Comparison of ENCODE assay signal across 7 cellular contexts in the genomic region with DNA sequence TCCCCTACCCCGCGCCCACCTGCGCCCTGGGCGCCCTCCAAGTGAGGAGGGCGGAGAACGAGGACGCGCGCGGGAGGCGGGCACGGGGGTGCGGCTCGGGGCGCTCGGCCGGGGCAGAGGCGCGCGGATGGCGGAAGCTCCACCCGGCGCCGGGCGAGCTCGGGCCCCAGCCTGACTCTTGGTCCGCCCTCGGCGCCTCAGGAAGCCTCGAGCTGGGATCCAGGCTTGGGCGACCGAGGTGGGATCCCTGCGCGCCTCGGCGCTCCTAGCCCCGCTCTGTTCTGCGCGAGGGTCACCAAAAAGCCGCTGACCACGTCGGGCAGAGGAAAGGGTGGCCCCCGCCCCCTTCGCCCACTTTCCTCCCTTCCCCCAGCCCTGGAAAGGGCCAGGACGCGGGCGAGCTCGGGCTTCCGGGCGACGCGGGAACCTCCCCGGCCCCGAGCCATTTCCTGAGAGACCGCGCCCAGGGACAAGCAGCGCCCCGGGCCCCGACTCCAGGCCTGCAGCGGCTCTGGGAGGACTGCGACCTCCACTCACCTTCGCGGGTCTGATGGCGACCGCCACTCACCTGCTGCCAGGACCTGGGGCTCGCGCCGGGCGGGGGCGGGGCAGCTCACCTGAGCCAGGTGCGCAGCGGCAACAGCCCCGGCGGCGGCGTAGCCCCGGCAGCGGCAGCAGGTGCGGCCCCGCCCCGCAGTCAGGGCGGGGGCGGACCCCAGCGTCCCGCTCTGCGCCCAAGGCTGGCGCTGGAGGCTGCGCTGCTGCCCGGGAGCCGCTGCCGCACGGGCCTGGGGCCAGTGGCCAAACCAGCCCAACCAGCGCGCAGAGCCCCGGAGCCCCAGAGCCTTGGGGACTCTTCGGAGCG. TPM values are rescaled to one million over a fixed set of nuclear protein-coding genes. Genes with fewer than 3 reads are reported as not detected.
A peak's percentile ranks its signal among the peaks of the same experiment; 100 is the strongest.
DNase-seq lines count a peak whose midpoint lies in the region; ATAC-seq, FAIRE-seq and TF ChIP-seq lines count a peak whose summit lies in the region.

No MANE protein-coding gene starts in this region.

- H3K9me3 Mint-ChIP-seq in activated naive CD8-positive, alpha-beta T cell treated with anti-CD3 and anti-CD28 coated beads for 36 hours, result no peaks in the 10 kb centered on the region
- H3K9me3 Mint-ChIP-seq in stimulated activated memory B cell treated with anti-CD40 and anti-IgM and Interleukin-4, amounts not matched to agents 10 μg/mL and 1 μg/mL and 100 μg/mL, for 72 hours, result no peaks in the 10 kb centered on the region

- peak overlapping the region; percentile 59; the same call in 1 of the 2 replicates for H3K9ac ChIP-seq in iPS-20b (ENCODE audit: low read depth, low read length)

- no peaks in the 10 kb centered on the region for H3K4me1 ChIP-seq in iPS-20b (ENCODE audit: insufficient read depth, low read length)

- H3K27me3 ChIP-seq in iPS-20b (ENCODE audit: insufficient read depth, low read length), result peaks cover 47% of the 10 kb centered on the region

- peak; percentile 68 for ATAC-seq in stimulated activated memory B cell treated with anti-CD40 and anti-IgM and Interleukin-4, amounts not matched to agents 10 μg/mL and 1 μg/mL and 100 μg/mL, for 72 hours
- no peak for ATAC-seq in HG02981 (IDR thresholded peaks at IDR 0.05; ENCODE audit: unreplicated experiment)

- H3K27me3 Mint-ChIP-seq in activated naive CD8-positive, alpha-beta T cell treated with anti-CD3 and anti-CD28 coated beads for 36 hours, result no peaks in the 10 kb centered on the region
- H3K27me3 Mint-ChIP-seq in stimulated activated memory B cell treated with anti-CD40 and anti-IgM and Interleukin-4, amounts not matched to agents 10 μg/mL and 1 μg/mL and 100 μg/mL, for 72 hours, result no peaks in the 10 kb centered on the region

- peak overlapping the region; percentile 76 for H3K4me3 Mint-ChIP-seq in activated naive CD8-positive, alpha-beta T cell treated with anti-CD3 and anti-CD28 coated beads for 36 hours
- H3K4me3 Mint-ChIP-seq in stimulated activated memory B cell treated with anti-CD40 and anti-IgM and Interleukin-4, amounts not matched to agents 10 μg/mL and 1 μg/mL and 100 μg/mL, for 72 hours, result peak overlapping the region; percentile 75

- H3K4me3 ChIP-seq in iPS-20b (ENCODE audit: low read length), result peak overlapping the region; percentile 66

- no peak overlapping the region for H3K27ac Mint-ChIP-seq in activated naive CD8-positive, alpha-beta T cell treated with anti-CD3 and anti-CD28 coated beads for 36 hours
- peak overlapping the region; percentile 38 for H3K27ac Mint-ChIP-seq in stimulated activated memory B cell treated with anti-CD40 and anti-IgM and Interleukin-4, amounts not matched to agents 10 μg/mL and 1 μg/mL and 100 μg/mL, for 72 hours

- H3K36me3 ChIP-seq in iPS-20b (ENCODE audit: insufficient read depth, low read depth, low read length), result no peaks in the 10 kb centered on the region

- peak; percentile 40 for FAIRE-seq in GM12891 (lab: Jason Lieb, UNC)

- H3K9me3 ChIP-seq in iPS-20b (ENCODE audit: insufficient read depth, low read depth, low read length), result no peaks in the 10 kb centered on the region

- no peak for TF ChIP-seq POLR2A in GM12891 (IDR thresholded peaks at IDR 0.05; ENCODE audit: low read depth, low read length)

- DNase-seq in GM12891 (ENCODE audit: insufficient read length, low spot score), result no peak
- peak; percentile 43 for DNase-seq in NCI-H226
- DNase-seq in activated naive CD8-positive, alpha-beta T cell treated with anti-CD3 and anti-CD28 coated beads for 36 hours, result peak; percentile 60
- DNase-seq in pons (ENCODE audit: low spot score), result no peak

- H3K4me1 Mint-ChIP-seq in activated naive CD8-positive, alpha-beta T cell treated with anti-CD3 and anti-CD28 coated beads for 36 hours, result peaks cover 25% of the 10 kb centered on the region
- H3K4me1 Mint-ChIP-seq in stimulated activated memory B cell treated with anti-CD40 and anti-IgM and Interleukin-4, amounts not matched to agents 10 μg/mL and 1 μg/mL and 100 μg/mL, for 72 hours, result peaks cover 37% of the 10 kb centered on the region

- no peak overlapping the region for H3K27ac ChIP-seq in iPS-20b (ENCODE audit: low read length)

- no peaks in the 10 kb centered on the region for H3K36me3 Mint-ChIP-seq in activated naive CD8-positive, alpha-beta T cell treated with anti-CD3 and anti-CD28 coated beads for 36 hours
- no peaks in the 10 kb centered on the region for H3K36me3 Mint-ChIP-seq in stimulated activated memory B cell treated with anti-CD40 and anti-IgM and Interleukin-4, amounts not matched to agents 10 μg/mL and 1 μg/mL and 100 μg/mL, for 72 hours

TF ChIP-seq in GM12891, 5 proteins besides CTCF, POLR2A, EP300 and RAD21:
- no peak for TF ChIP-seq PAX5 (IDR thresholded peaks at IDR 0.05; ENCODE audit: insufficient read depth, low read length, severe bottlenecking)
- no peak for TF ChIP-seq TAF1 (IDR thresholded peaks at IDR 0.05; ENCODE audit: low read depth, low read length)
- TF ChIP-seq POLR2AphosphoS5 (IDR thresholded peaks at IDR 0.05; ENCODE audit: low read depth, low read length), result no peak
- TF ChIP-seq SPI1 (IDR thresholded peaks at IDR 0.05; ENCODE audit: low read depth, low read length), result no peak
- no peak for TF ChIP-seq POU2F2 (IDR thresholded peaks at IDR 0.05; ENCODE audit: low read depth, low read length)

RNA-seq across cellular contexts. Expression of a gene that starts 2.2 kb away (rescaled TPM):
- 4.6 TPM for polyA plus RNA-seq in GM12891 (2012; ENCODE audit: low read depth, missing spikeins)
- total RNA-seq in activated naive CD8-positive, alpha-beta T cell treated with anti-CD3 and anti-CD28 coated beads for 36 hours, result 10 to 100 TPM; 26.4 to 27.2 TPM

RNA-seq across cellular contexts. Expression of a gene that starts 23.0 kb away (rescaled TPM):
- 0.09 TPM for polyA plus RNA-seq in GM12891 (2012; ENCODE audit: low read depth, missing spikeins)
- total RNA-seq in activated naive CD8-positive, alpha-beta T cell treated with anti-CD3 and anti-CD28 coated beads for 36 hours, result not detected

RNA-seq across cellular contexts. Expression of a gene that starts 24.8 kb away (rescaled TPM):
- polyA plus RNA-seq in GM12891 (2012; ENCODE audit: low read depth, missing spikeins), result 30.5 TPM
- total RNA-seq in activated naive CD8-positive, alpha-beta T cell treated with anti-CD3 and anti-CD28 coated beads for 36 hours, result 10 to 100 TPM; 22.2 to 22.9 TPM

RNA-seq across cellular contexts. Expression of a gene that starts 33.1 kb away (rescaled TPM):
- 7.6 TPM for polyA plus RNA-seq in GM12891 (2012; ENCODE audit: low read depth, missing spikeins)
- total RNA-seq in activated naive CD8-positive, alpha-beta T cell treated with anti-CD3 and anti-CD28 coated beads for 36 hours, result 10 to 100 TPM; 17.3 to 18.2 TPM

RNA-seq across cellular contexts. Expression of a gene that starts 47.7 kb away (rescaled TPM):
- 0.22 TPM for polyA plus RNA-seq in GM12891 (2012; ENCODE audit: low read depth, missing spikeins)
- total RNA-seq in activated naive CD8-positive, alpha-beta T cell treated with anti-CD3 and anti-CD28 coated beads for 36 hours, result 1 to 10 TPM; 1.1 to 1.9 TPM

Comparison
In these comparisons a context has a peak if more than half of its experiments do, and no peak if none do; other contexts are left out.
1. DNase-seq: peak in NCI-H226 (single experiment) and activated naive CD8-positive, alpha-beta T cell treated with anti-CD3 and anti-CD28 coated beads for 36 hours (single experiment); none in GM12891 (single experiment) and pons (single experiment).